In genomic region chr11:132898021-132898420, GRCh38 we compare ENCODE assay signal across 33 cellular contexts.
A peak's percentile ranks its signal among the peaks of the same experiment; 100 is the strongest.
DNase-seq lines count a peak whose midpoint lies in the region; ATAC-seq, FAIRE-seq and TF ChIP-seq lines count a peak whose summit lies in the region.
"Had no signal": no experiment of that assay in that cellular context is flagged by ENCODE, and none has a peak within 500 bp of the region (broad histone marks: within the 10 kb centered on the region; RNA-seq: fewer than 3 reads in every experiment).

No MANE protein-coding gene starts in this region.

- no peaks in the 10 kb centered on the region for H3K27me3 ChIP-seq in bronchial epithelial cell (ENCODE audit: control insufficient read depth, insufficient read depth, low read length)
- H3K27me3 ChIP-seq: esophagus squamous epithelium, tibial artery had no signal

- peak; percentile 71 for DNase-seq in EL
- DNase-seq in M059J (ENCODE audit: low read depth): peak; percentile 70
- peak; percentile 20 for DNase-seq in bronchial epithelial cell (ENCODE audit: low read depth)
- DNase-seq in kidney tubule cell (ENCODE audit: low spot score): peak; percentile 45
- DNase-seq in stimulated activated CD4-positive, alpha-beta T cell treated with anti-CD3 and anti-CD28 coated beads, Interleukin-1b, Interleukin-23, amount 100 ng/mL, for 48 hours: no peak
- DNase-seq: activated CD8-positive, alpha-beta memory T cell treated with anti-CD3 and anti-CD28 coated beads for 24 hours; activated naive CD4-positive, alpha-beta T cell treated with anti-CD3 and anti-CD28 coated beads for 36 hours; activated T-cell treated with anti-CD3 and anti-CD28 coated beads, Interleukin-2, amount 50 U/mL, for 24 hours; amygdala; CD4-positive, alpha-beta T cell; DMS 273 treated with DMSO at 0.1 percent for 48 hours; effector memory CD8-positive, alpha-beta T cell; esophagus squamous epithelium; glutamatergic neuron; HCEC 1CT; KBM-7; MV-4-11; naive B cell; NCI-H187; NCI-H345; nucleus accumbens; PC-9; SIG-M5; stimulated activated CD4-positive, alpha-beta T cell treated with anti-CD3 and anti-CD28 coated beads, Interleukin-4, amount 100 ng/mL, for 24 hours; stimulated activated naive CD8-positive, alpha-beta T cell treated with anti-CD3 and anti-CD28 coated beads, Interleukin-15, Interleukin-2, amounts not matched to agents 100 U/mL and 50 U/mL, for 24 hours; tibial artery had no signal

- ATAC-seq in GM19395 (IDR thresholded peaks at IDR 0.05; ENCODE audit: unreplicated experiment) (no peak), GM18858 (IDR thresholded peaks at IDR 0.05; ENCODE audit: unreplicated experiment) (no peak), GM21737 (IDR thresholded peaks at IDR 0.05; ENCODE audit: unreplicated experiment) (no peak)
- ATAC-seq: activated CD4-positive, CD25-positive, alpha-beta regulatory T cell treated with anti-CD3 and anti-CD28 coated beads, Interleukin-2, amount 50 U/mL, for 24 hours; effector memory CD8-positive, alpha-beta T cell; stimulated activated naive CD8-positive, alpha-beta T cell treated with anti-CD3 and anti-CD28 coated beads, Interleukin-15, Interleukin-2, amounts not matched to agents 100 U/mL and 50 U/mL, for 24 hours had no signal

- H3K36me3 ChIP-seq in bronchial epithelial cell (ENCODE audit: control insufficient read depth, insufficient read depth, low read length): no peaks in the 10 kb centered on the region
- H3K36me3 ChIP-seq: esophagus squamous epithelium, tibial artery had no signal

- H3K4me3 ChIP-seq in bronchial epithelial cell (ENCODE audit: low read depth, low read length): no peak overlapping the region
- H3K4me3 ChIP-seq: esophagus squamous epithelium, PC-9, tibial artery had no signal

- FAIRE-seq in bronchial epithelial cell (lab: Jason Lieb, UNC): no peak
- FAIRE-seq: colon, GM12891, GM19239 had no signal

- no peak for TF ChIP-seq CTCF in bronchial epithelial cell (IDR thresholded peaks at IDR 0.05; ENCODE audit: insufficient read depth, low read length, severe bottlenecking)
